1 cellular context compared by ENCODE assay signal in the genomic region with DNA sequence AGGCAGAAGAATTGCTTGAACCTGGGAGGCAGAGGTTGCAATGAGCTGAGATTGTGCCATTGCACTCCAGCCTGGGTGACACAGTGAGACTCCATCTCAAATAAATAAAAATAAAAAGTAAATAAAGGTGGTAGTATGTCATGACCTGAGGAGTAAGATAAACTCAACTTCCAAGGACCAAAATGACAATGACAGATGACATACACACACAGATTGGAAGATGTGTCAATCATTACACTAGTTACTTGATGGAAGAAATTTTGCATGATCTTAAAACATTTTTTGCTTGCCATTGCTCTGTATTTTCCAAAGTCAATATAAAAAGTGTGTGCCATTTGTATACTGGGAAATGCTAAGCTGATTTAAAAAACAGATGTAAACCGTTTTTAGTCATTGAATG.
TF ChIP-seq lines count a peak whose summit lies in the region.

No MANE protein-coding gene starts in this region.

TF ChIP-seq in GM12878, 131 proteins besides CTCF, POLR2A, EP300 and RAD21 (continued from another document):
- TF ChIP-seq, protein P1, sequence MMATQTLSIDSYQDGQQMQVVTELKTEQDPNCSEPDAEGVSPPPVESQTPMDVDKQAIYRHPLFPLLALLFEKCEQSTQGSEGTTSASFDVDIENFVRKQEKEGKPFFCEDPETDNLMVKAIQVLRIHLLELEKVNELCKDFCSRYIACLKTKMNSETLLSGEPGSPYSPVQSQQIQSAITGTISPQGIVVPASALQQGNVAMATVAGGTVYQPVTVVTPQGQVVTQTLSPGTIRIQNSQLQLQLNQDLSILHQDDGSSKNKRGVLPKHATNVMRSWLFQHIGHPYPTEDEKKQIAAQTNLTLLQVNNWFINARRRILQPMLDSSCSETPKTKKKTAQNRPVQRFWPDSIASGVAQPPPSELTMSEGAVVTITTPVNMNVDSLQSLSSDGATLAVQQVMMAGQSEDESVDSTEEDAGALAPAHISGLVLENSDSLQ (IDR thresholded peaks at IDR 0.05), result peak; percentile 28; the same call in 1 of the 2 replicates
